In the genomic region with DNA sequence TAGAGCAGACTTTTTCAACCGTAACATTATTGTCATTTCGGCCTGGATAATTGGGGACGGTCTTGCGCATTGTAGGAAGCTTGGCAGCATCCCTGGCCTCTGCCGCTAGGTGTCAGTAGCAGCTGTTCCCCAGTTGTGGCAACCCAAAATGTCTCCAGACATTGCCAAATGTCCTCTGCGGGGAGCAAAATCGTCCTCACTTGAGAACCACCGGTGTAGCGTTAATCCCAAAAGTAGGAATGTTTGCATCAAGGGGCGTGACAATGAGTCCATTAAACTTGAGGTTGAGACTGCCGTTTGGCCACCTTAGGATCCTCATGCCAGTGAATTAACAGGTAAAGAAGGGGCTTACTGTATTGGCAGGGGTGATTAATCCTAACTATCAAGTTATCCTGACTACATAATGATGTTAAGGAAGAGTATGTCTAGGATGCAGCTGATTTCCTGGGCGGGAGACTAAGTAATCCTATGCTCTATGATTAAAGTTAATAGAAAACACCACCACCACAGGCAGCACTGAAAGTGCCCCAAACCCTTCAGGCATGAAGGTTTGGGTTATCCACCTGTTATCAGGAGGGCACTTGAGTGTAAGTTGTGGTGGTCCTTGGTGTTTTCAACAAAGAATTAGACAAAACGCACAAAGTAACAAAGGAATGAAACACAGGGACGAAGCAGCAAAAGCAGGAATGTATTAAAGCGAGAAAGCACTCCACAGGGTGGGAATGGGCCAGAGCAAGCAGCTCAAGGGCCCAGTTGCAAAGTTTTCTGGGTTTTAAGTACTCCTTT, we compare ENCODE assay signal across 8 cellular contexts. TPM values are rescaled to one million over a fixed set of nuclear protein-coding genes. Genes with fewer than 3 reads are reported as not detected.
A peak's percentile ranks its signal among the peaks of the same experiment; 100 is the strongest.
DNase-seq lines count a peak whose midpoint lies in the region; ATAC-seq and TF ChIP-seq lines count a peak whose summit lies in the region.

No MANE protein-coding gene starts in this region.

- ATAC-seq in GM19035 (IDR thresholded peaks at IDR 0.05; ENCODE audit: unreplicated experiment): peak; percentile 39

- no peaks in the 10 kb centered on the region for H3K36me3 ChIP-seq in Karpas-422 (ENCODE audit: insufficient read depth, low read length)
- no peaks in the 10 kb centered on the region for H3K36me3 ChIP-seq in SJCRH30
- H3K36me3 ChIP-seq in ovary: no peaks in the 10 kb centered on the region
- no peaks in the 10 kb centered on the region for H3K36me3 ChIP-seq in thyroid gland

- peak overlapping the region; percentile 47 for H3K4me2 ChIP-seq in Karpas-422 (ENCODE audit: low read depth, low read length, poor library complexity, severe bottlenecking)

- H3K9me2 ChIP-seq in Karpas-422 (replicated peaks; ENCODE audit: insufficient read depth, low read length): no peaks in the 10 kb centered on the region; the same call in 1 of the 2 replicates

- TF ChIP-seq CTCF in ovary (IDR thresholded peaks at IDR 0.05) (peak; percentile 78 to 85 (median 80)), thyroid gland (IDR thresholded peaks at IDR 0.05) (peak; percentile 85 to 96 (median 92))

- intact Hi-C loops in ovary (cut with DNase I) (loop anchor here in 3 of 4 donors (5.0 to 10.0 kb wide), 4 partner anchors 173 to 365 kb away; a partner anchor contains a TSS), thyroid gland (cut with DNase I) (loop anchor here (5.0 kb wide), 2 partner anchors 137 to 178 kb away; no protein-coding TSS in a partner anchor)

- peak overlapping the region; percentile 36; the same call in 1 of the 2 replicates for H3K9ac ChIP-seq in Karpas-422 (ENCODE audit: low read length)

- H3K9me3 ChIP-seq in Karpas-422 (ENCODE audit: low read length): 0 out of 2 replicates have a peak, but pooled peaks cover 2% of the 10 kb centered on the region
- peaks cover 4% of the 10 kb centered on the region; the same call in 1 of the 2 replicates for H3K9me3 ChIP-seq in SJCRH30 (replicated peaks)
- no peaks in the 10 kb centered on the region for H3K9me3 ChIP-seq in ovary
- H3K9me3 ChIP-seq in thyroid gland: no peaks in the 10 kb centered on the region

- WGBS in ovary, 3 donors: 19 to 22% (median 20%) methylated on average over 15 of the region's 15 CpGs
- 19 to 21% methylated on average over 15 of the region's 15 CpGs for WGBS in thyroid gland, 2 donors

- no peak for TF ChIP-seq EP300 in ovary (IDR thresholded peaks at IDR 0.05)

- H3K27me3 ChIP-seq in Karpas-422 (ENCODE audit: low read length) (no peaks in the 10 kb centered on the region), SJCRH30 (no peaks in the 10 kb centered on the region), ovary (no peaks in the 10 kb centered on the region), thyroid gland (no peaks in the 10 kb centered on the region)

- no peaks in the 10 kb centered on the region for H4K20me1 ChIP-seq in Karpas-422 (ENCODE audit: insufficient read depth, low read depth, low read length)

- H3K4me3 ChIP-seq in Karpas-422 (ENCODE audit: low read length): 0 out of 2 replicates have a peak overlapping the region, but pooled peaks have one; percentile 15
- H3K4me3 ChIP-seq in SJCRH30: peak overlapping the region; percentile 27; the same call in 1 of the 2 replicates
- no peak overlapping the region for H3K4me3 ChIP-seq in ovary
- H3K4me3 ChIP-seq in thyroid gland (replicated peaks in 1 of 3): no peak overlapping the region

- peak overlapping the region; percentile 96 for H2AFZ ChIP-seq in Karpas-422 (ENCODE audit: low read length)

- H3K4me1 ChIP-seq in Karpas-422 (ENCODE audit: low read length): peaks cover 12% of the 10 kb centered on the region
- no peaks in the 10 kb centered on the region for H3K4me1 ChIP-seq in SJCRH30
- peaks cover 1% of the 10 kb centered on the region for H3K4me1 ChIP-seq in ovary (ENCODE audit: insufficient read depth)
- H3K4me1 ChIP-seq in thyroid gland: peaks cover 3 to 4% of the 10 kb centered on the region in 2 donors

- no peak overlapping the region for H3K27ac ChIP-seq in Karpas-422 (ENCODE audit: low read length)
- H3K27ac ChIP-seq in SJCRH30: no peak overlapping the region
- H3K27ac ChIP-seq in ovary: no peak overlapping the region
- no peak overlapping the region for H3K27ac ChIP-seq in thyroid gland

- peak; percentile 79 for DNase-seq in AG08396 (ENCODE audit: low spot score)
- peak; percentile 88 for DNase-seq in Karpas-422
- DNase-seq in SJCRH30: peak; percentile 72 to 88
- DNase-seq in activated gamma-delta T cell treated with Interleukin-2 at 50 U/mL for 16 hours: peak; percentile 83
- DNase-seq in foreskin melanocyte: peak; percentile 56
- DNase-seq in ovary: peak; percentile 75 to 89 (median 83)
- DNase-seq in thyroid gland: peak; percentile 82 to 87

- TF ChIP-seq POLR2A in ovary (IDR thresholded peaks at IDR 0.05) (no peak), thyroid gland (IDR thresholded peaks at IDR 0.05) (no peak)

- H3K79me2 ChIP-seq in Karpas-422 (ENCODE audit: low read length): peaks cover under 1% of the 10 kb centered on the region; the same call in 1 of the 2 replicates

RNA-seq across cellular contexts. Expression of a gene that starts 4.9 kb away (rescaled TPM):
- 25.7 and 33.0 TPM in 2 replicates for total RNA-seq in Karpas-422 (2014; rRNA removed; shearing (Covaris generic); ENCODE audit: low replicate concordance)
- total RNA-seq in SJCRH30 (2014; rRNA removed; shearing (Covaris generic)): 23.4 and 24.1 TPM in 2 replicates
- 10 to 100 TPM in 4 of 7 donors, 1 to 10 TPM in 3; 4.9 to 36.2 (median 10.9) TPM for total RNA-seq in ovary
- 10 to 100 TPM in 1 of 2 donors, 1 to 10 TPM in 1; 6.0 to 14.5 TPM for polyA plus RNA-seq in ovary
- 10 to 100 TPM; 26.9 to 68.1 (median 43.1) TPM for total RNA-seq in thyroid gland

RNA-seq across cellular contexts. Expression of a gene that starts 15.7 kb away (rescaled TPM):
- total RNA-seq in Karpas-422 (2014; rRNA removed; shearing (Covaris generic); ENCODE audit: low replicate concordance): 2.9 and 3.0 TPM in 2 replicates
- 1.4 and 1.6 TPM in 2 replicates for total RNA-seq in SJCRH30 (2014; rRNA removed; shearing (Covaris generic))
- total RNA-seq in ovary (10 to 100 TPM in 6 of 7 donors, 1 to 10 TPM in 1; 8.8 to 30.1 (median 25.1) TPM), thyroid gland (10 to 100 TPM; 17.4 to 20.1 (median 19.0) TPM)
- 1 to 10 TPM; 4.6 to 8.7 TPM for polyA plus RNA-seq in ovary

Comparison
In these comparisons a context has a peak if more than half of its experiments do, and no peak if none do; other contexts are left out.
1. H3K4me3 ChIP-seq: peak in Karpas-422 (single experiment) and SJCRH30 (single experiment); none in ovary (single experiment) and thyroid gland (0 of 3).
2. Peak in every context shown above with its lines, with median percentiles within 50 percentile points of each other: DNase-seq.